In the genomic region with DNA sequence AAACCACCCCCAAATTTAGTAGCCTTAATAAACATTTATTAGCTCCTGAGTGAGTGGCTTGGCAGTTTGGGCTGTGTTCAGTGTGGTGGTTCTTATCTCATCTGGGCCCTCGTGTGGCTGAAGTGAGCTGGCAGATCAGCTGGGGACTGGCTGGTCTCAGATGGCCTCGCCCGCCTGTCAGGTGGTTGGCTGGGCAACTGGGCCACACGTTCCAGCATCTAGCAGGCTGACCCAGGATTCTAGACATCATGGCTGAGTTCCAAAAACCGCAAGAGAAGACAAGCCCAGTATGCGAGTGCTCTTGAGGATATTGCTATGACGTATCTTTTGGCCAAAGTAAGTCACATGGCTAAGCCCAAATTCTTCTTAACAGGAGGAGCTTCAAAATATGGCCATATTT, we compare ENCODE assay signal across 1 cellular context.
TF ChIP-seq lines count a peak whose summit lies in the region.

No MANE protein-coding gene starts in this region.

TF ChIP-seq in HEK293, 187 proteins besides CTCF, POLR2A, EP300 and RAD21 (continued from another document and continues in another):
- TF ChIP-seq, protein P1, sequence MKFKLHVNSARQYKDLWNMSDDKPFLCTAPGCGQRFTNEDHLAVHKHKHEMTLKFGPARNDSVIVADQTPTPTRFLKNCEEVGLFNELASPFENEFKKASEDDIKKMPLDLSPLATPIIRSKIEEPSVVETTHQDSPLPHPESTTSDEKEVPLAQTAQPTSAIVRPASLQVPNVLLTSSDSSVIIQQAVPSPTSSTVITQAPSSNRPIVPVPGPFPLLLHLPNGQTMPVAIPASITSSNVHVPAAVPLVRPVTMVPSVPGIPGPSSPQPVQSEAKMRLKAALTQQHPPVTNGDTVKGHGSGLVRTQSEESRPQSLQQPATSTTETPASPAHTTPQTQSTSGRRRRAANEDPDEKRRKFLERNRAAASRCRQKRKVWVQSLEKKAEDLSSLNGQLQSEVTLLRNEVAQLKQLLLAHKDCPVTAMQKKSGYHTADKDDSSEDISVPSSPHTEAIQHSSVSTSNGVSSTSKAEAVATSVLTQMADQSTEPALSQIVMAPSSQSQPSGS (tag by site-specific recombination; IDR thresholded peaks at IDR 0.05; ENCODE audit: low read depth) = peak; percentile 42; the same call in 1 of the 2 replicates
- TF ChIP-seq ZNF274 (IDR thresholded peaks at IDR 0.05; ENCODE audit: low read length) (no peak), ZNF274 (tag by site-specific recombination; IDR thresholded peaks at IDR 0.05; ENCODE audit: borderline replicate concordance) (no peak), TSHZ1 (tag by site-specific recombination; IDR thresholded peaks at IDR 0.05; ENCODE audit: borderline replicate concordance) (no peak), HIC1 (tag by site-specific recombination; IDR thresholded peaks at IDR 0.05) (peak; percentile 75; the same call in 1 of the 2 replicates), ZNF366 (tag by site-specific recombination; conservative IDR thresholded peaks at IDR 0.05) (peak; percentile 58; the same call in 1 of the 2 replicates), HOXD13 (CRISPR knock-in tag; IDR thresholded peaks at IDR 0.05; ENCODE audit: borderline replicate concordance) (no peak), ZNF621 (tag by site-specific recombination; IDR thresholded peaks at IDR 0.05) (no peak), ZNF16 (tag by site-specific recombination; IDR thresholded peaks at IDR 0.05; ENCODE audit: low read depth) (no peak), ZNF324 (tag by site-specific recombination; IDR thresholded peaks at IDR 0.05) (no peak), KLF7 (tag by site-specific recombination; IDR thresholded peaks at IDR 0.05; ENCODE audit: borderline replicate concordance) (peak; percentile 16; the same call in 1 of the 2 replicates), ZNF223 (tag by site-specific recombination; IDR thresholded peaks at IDR 0.05) (no peak), ZXDB (tag by site-specific recombination; IDR thresholded peaks at IDR 0.05) (0 out of 2 replicates have a peak, but pooled peaks have one; percentile 35), ZNF335 (tag by site-specific recombination; conservative IDR thresholded peaks at IDR 0.05) (no peak), ZNF214 (tag by site-specific recombination; IDR thresholded peaks at IDR 0.05; ENCODE audit: borderline replicate concordance) (no peak), ZNF169 (tag by site-specific recombination; IDR thresholded peaks at IDR 0.05) (no peak), SCRT1 (tag by site-specific recombination; IDR thresholded peaks at IDR 0.05; ENCODE audit: borderline replicate concordance) (no peak), ZNF488 (tag by site-specific recombination; IDR thresholded peaks at IDR 0.05) (no peak), ZNF571 (tag by site-specific recombination; IDR thresholded peaks at IDR 0.05) (no peak), SP2 (tag by site-specific recombination; IDR thresholded peaks at IDR 0.05) (0 out of 2 replicates have a peak, but pooled peaks have one; percentile 6), ZNF629 (tag by site-specific recombination; IDR thresholded peaks at IDR 0.05) (peak; percentile 86), ZNF624 (tag by site-specific recombination; IDR thresholded peaks at IDR 0.05) (no peak), ZBTB6 (tag by site-specific recombination; IDR thresholded peaks at IDR 0.05) (no peak), OVOL3 (tag by site-specific recombination; IDR thresholded peaks at IDR 0.05) (no peak), ZNF248 (tag by site-specific recombination; IDR thresholded peaks at IDR 0.05) (no peak), ZBTB1 (tag by site-specific recombination; IDR thresholded peaks at IDR 0.05) (no peak), ZNF600 (tag by site-specific recombination; IDR thresholded peaks at IDR 0.05) (peak; percentile 59)
- TF ChIP-seq, protein P2, sequence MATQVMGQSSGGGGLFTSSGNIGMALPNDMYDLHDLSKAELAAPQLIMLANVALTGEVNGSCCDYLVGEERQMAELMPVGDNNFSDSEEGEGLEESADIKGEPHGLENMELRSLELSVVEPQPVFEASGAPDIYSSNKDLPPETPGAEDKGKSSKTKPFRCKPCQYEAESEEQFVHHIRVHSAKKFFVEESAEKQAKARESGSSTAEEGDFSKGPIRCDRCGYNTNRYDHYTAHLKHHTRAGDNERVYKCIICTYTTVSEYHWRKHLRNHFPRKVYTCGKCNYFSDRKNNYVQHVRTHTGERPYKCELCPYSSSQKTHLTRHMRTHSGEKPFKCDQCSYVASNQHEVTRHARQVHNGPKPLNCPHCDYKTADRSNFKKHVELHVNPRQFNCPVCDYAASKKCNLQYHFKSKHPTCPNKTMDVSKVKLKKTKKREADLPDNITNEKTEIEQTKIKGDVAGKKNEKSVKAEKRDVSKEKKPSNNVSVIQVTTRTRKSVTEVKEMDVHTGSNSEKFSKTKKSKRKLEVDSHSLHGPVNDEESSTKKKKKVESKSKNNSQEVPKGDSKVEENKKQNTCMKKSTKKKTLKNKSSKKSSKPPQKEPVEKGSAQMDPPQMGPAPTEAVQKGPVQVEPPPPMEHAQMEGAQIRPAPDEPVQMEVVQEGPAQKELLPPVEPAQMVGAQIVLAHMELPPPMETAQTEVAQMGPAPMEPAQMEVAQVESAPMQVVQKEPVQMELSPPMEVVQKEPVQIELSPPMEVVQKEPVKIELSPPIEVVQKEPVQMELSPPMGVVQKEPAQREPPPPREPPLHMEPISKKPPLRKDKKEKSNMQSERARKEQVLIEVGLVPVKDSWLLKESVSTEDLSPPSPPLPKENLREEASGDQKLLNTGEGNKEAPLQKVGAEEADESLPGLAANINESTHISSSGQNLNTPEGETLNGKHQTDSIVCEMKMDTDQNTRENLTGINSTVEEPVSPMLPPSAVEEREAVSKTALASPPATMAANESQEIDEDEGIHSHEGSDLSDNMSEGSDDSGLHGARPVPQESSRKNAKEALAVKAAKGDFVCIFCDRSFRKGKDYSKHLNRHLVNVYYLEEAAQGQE (tag by site-specific recombination; IDR thresholded peaks at IDR 0.05) = no peak
- TF ChIP-seq, protein P3, sequence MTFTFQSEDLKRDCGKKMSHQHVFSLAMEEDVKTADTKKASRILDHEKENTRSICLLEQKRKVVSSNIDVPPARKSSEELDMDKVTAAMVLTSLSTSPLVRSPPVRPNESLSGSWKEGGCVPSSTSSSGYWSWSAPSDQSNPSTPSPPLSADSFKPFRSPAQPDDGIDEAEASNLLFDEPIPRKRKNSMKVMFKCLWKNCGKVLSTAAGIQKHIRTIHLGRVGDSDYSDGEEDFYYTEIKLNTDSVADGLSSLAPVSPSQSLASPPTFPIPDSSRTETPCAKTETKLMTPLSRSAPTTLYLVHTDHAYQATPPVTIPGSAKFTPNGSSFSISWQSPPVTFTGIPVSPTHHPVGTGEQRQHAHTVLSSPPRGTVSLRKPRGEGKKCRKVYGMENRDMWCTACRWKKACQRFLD (tag by site-specific recombination; IDR thresholded peaks at IDR 0.05) = no peak
- TF ChIP-seq, protein P4, sequence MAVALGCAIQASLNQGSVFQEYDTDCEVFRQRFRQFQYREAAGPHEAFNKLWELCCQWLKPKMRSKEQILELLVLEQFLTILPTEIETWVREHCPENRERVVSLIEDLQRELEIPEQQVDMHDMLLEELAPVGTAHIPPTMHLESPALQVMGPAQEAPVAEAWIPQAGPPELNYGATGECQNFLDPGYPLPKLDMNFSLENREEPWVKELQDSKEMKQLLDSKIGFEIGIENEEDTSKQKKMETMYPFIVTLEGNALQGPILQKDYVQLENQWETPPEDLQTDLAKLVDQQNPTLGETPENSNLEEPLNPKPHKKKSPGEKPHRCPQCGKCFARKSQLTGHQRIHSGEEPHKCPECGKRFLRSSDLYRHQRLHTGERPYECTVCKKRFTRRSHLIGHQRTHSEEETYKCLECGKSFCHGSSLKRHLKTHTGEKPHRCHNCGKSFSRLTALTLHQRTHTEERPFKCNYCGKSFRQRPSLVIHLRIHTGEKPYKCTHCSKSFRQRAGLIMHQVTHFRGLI (tag by site-specific recombination; IDR thresholded peaks at IDR 0.05) = peak; percentile 70; the same call in 1 of the 2 replicates
- TF ChIP-seq, protein P5, sequence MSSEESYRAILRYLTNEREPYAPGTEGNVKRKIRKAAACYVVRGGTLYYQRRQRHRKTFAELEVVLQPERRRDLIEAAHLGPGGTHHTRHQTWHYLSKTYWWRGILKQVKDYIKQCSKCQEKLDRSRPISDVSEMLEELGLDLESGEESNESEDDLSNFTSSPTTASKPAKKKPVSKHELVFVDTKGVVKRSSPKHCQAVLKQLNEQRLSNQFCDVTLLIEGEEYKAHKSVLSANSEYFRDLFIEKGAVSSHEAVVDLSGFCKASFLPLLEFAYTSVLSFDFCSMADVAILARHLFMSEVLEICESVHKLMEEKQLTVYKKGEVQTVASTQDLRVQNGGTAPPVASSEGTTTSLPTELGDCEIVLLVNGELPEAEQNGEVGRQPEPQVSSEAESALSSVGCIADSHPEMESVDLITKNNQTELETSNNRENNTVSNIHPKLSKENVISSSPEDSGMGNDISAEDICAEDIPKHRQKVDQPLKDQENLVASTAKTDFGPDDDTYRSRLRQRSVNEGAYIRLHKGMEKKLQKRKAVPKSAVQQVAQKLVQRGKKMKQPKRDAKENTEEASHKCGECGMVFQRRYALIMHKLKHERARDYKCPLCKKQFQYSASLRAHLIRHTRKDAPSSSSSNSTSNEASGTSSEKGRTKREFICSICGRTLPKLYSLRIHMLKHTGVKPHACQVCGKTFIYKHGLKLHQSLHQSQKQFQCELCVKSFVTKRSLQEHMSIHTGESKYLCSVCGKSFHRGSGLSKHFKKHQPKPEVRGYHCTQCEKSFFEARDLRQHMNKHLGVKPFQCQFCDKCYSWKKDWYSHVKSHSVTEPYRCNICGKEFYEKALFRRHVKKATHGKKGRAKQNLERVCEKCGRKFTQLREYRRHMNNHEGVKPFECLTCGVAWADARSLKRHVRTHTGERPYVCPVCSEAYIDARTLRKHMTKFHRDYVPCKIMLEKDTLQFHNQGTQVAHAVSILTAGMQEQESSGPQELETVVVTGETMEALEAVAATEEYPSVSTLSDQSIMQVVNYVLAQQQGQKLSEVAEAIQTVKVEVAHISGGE (tag by site-specific recombination; conservative IDR thresholded peaks at IDR 0.05; ENCODE audit: low read depth) = no peak
- TF ChIP-seq, protein P6, sequence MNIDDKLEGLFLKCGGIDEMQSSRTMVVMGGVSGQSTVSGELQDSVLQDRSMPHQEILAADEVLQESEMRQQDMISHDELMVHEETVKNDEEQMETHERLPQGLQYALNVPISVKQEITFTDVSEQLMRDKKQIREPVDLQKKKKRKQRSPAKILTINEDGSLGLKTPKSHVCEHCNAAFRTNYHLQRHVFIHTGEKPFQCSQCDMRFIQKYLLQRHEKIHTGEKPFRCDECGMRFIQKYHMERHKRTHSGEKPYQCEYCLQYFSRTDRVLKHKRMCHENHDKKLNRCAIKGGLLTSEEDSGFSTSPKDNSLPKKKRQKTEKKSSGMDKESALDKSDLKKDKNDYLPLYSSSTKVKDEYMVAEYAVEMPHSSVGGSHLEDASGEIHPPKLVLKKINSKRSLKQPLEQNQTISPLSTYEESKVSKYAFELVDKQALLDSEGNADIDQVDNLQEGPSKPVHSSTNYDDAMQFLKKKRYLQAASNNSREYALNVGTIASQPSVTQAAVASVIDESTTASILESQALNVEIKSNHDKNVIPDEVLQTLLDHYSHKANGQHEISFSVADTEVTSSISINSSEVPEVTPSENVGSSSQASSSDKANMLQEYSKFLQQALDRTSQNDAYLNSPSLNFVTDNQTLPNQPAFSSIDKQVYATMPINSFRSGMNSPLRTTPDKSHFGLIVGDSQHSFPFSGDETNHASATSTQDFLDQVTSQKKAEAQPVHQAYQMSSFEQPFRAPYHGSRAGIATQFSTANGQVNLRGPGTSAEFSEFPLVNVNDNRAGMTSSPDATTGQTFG (tag by site-specific recombination; IDR thresholded peaks at IDR 0.05; ENCODE audit: borderline replicate concordance) = no peak
